In genomic region chr10:112385143-112385695, GRCh38 we compare ENCODE assay signal across 13 cellular contexts.
"Had no signal": no experiment of that assay in that cellular context is flagged by ENCODE, and none has a peak within 500 bp of the region (broad histone marks: within the 10 kb centered on the region; RNA-seq: fewer than 3 reads in every experiment).

No MANE protein-coding gene starts in this region.

- H3K4me3 ChIP-seq: ascending aorta, left lung, pancreas, thyroid gland had no signal

- H3K36me3 ChIP-seq: ascending aorta, pancreas, thyroid gland had no signal

- H3K4me3 Mint-ChIP-seq: activated B cell treated with CpG ODN at 0.5 μM for 24 hours; activated CD4-positive, alpha-beta T cell treated with anti-CD3 and anti-CD28 coated beads, Interleukin-2, amount 10 ng/mL, durations not matched to agents 7 days and 5 days had no signal

- H3K4me1 ChIP-seq: ascending aorta, pancreas, thyroid gland had no signal

- H3K9me3 Mint-ChIP-seq: activated B cell treated with CpG ODN at 0.5 μM for 24 hours; activated CD4-positive, alpha-beta T cell treated with anti-CD3 and anti-CD28 coated beads, Interleukin-2, amount 10 ng/mL, durations not matched to agents 7 days and 5 days had no signal

- ATAC-seq: left lung, pancreas had no signal

- H3K9me3 ChIP-seq: ascending aorta, left lung, pancreas, thyroid gland had no signal

- DNase-seq: activated B cell treated with CpG ODN at 0.5 μM for 24 hours; activated CD4-positive, alpha-beta T cell treated with anti-CD3 and anti-CD28 coated beads, Interleukin-2, amount 10 ng/mL, durations not matched to agents 7 days and 5 days; activated gamma-delta T cell; foreskin melanocyte; head of caudate nucleus; left lung; mesenchymal stem cell; pancreas; stimulated activated CD4-positive, alpha-beta T cell treated with anti-CD3 and anti-CD28 coated beads, Interleukin-15, amount 100 ng/mL, for 24 hours; stimulated activated CD4-positive, alpha-beta T cell treated with anti-CD3 and anti-CD28 coated beads, Interleukin-4, amount 100 ng/mL, for 24 hours; T-helper 1 cell; thyroid gland had no signal

- H3K27me3 Mint-ChIP-seq: activated B cell treated with CpG ODN at 0.5 μM for 24 hours; activated CD4-positive, alpha-beta T cell treated with anti-CD3 and anti-CD28 coated beads, Interleukin-2, amount 10 ng/mL, durations not matched to agents 7 days and 5 days had no signal

- H3K27me3 ChIP-seq: ascending aorta, left lung, pancreas, thyroid gland had no signal

- H3K27ac Mint-ChIP-seq: activated B cell treated with CpG ODN at 0.5 μM for 24 hours; activated CD4-positive, alpha-beta T cell treated with anti-CD3 and anti-CD28 coated beads, Interleukin-2, amount 10 ng/mL, durations not matched to agents 7 days and 5 days had no signal

- H3K27ac ChIP-seq: ascending aorta, pancreas, thyroid gland had no signal
